ENCODE assay signal across 8 cellular contexts in the genomic region with DNA sequence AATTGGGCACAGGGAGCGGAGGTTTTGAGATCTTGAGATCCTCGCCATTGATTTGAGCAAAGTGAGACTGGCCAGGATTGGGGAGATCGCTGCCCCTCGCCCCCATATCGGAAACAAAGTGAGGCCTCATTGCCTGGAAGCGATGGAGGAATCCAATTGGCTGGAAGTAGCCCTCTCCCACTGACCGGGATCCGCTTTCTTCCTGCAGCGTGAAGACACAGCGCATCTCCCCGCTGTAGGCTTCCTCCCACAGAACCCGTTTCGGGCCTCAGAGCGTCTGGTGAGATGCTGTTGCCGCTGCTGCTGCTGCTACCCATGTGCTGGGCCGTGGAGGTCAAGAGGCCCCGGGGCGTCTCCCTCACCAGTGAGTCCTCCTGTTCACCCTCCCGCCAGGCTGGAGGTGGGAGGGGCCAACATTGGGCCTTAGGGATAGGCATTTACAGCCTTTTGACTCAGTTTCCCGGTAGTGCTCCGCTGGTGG. TPM values are rescaled to one million over a fixed set of nuclear protein-coding genes. Genes with fewer than 3 reads are reported as not detected.
DNase-seq lines count a peak whose midpoint lies in the region; ATAC-seq, FAIRE-seq and TF ChIP-seq lines count a peak whose summit lies in the region.

No MANE protein-coding gene starts in this region.

- H2AFZ ChIP-seq in ACC112 (ENCODE audit: low read length, unreplicated experiment) = peak overlapping the region; percentile 85

- H3K4me3 Mint-ChIP-seq in activated CD8-positive, alpha-beta T cell treated with anti-CD3 and anti-CD28 coated beads for 36 hours = peak overlapping the region; percentile 100

- peaks cover 25% of the 10 kb centered on the region for H3K36me3 Mint-ChIP-seq in activated CD8-positive, alpha-beta T cell treated with anti-CD3 and anti-CD28 coated beads for 36 hours (ENCODE audit: low read depth)

- WGBS in small intestine, 3 donors = 1 to 2% (median 1%) methylated on average over 21 of the region's 21 CpGs

- ATAC-seq in GM21515 (IDR thresholded peaks at IDR 0.05; ENCODE audit: unreplicated experiment) (peak; percentile 1), GM19351 (IDR thresholded peaks at IDR 0.05; ENCODE audit: unreplicated experiment) (no peak), HG03108 (IDR thresholded peaks at IDR 0.05; ENCODE audit: unreplicated experiment) (no peak)
- ATAC-seq in activated CD8-positive, alpha-beta T cell treated with anti-CD3 and anti-CD28 coated beads for 36 hours = no peak

- H3K9me3 ChIP-seq in right atrium auricular region = no peaks in the 10 kb centered on the region
- no peaks in the 10 kb centered on the region for H3K9me3 ChIP-seq in small intestine (ENCODE audit: control insufficient read depth, low read depth)

- POLR2A ChIA-PET in activated CD8-positive, alpha-beta T cell treated with anti-CD3 and anti-CD28 coated beads for 36 hours (lab: Charles Lee) = interaction anchor here (0.6 to 3.0 kb wide), 6 partner anchors 11 to 61 kb away, joined by 3 to 8 read pairs (median 4); a partner anchor contains a TSS

- H3K79me2 ChIP-seq in ACC112 (ENCODE audit: control insufficient read depth, insufficient read depth, low read length, unreplicated experiment) = peaks cover 20% of the 10 kb centered on the region

- peak overlapping the region; percentile 74 for H3K27ac ChIP-seq in ACC112 (ENCODE audit: low read depth, low read length)
- H3K27ac ChIP-seq in right atrium auricular region = peak overlapping the region; percentile 60 to 63
- H3K27ac ChIP-seq in small intestine (ENCODE audit: low read depth in 1 of 2, low read length in 1 of 2) = peak overlapping the region; percentile 49 to 91

- no peak for TF ChIP-seq CTCF in activated CD8-positive, alpha-beta T cell treated with anti-CD3 and anti-CD28 coated beads for 36 hours (IDR thresholded peaks at IDR 0.05)
- no peak for TF ChIP-seq CTCF in right atrium auricular region (IDR thresholded peaks at IDR 0.05)

- CTCF ChIA-PET in activated CD8-positive, alpha-beta T cell treated with anti-CD3 and anti-CD28 coated beads for 36 hours (lab: Charles Lee) = interaction anchor here (0.6 to 3.8 kb wide), 10 partner anchors 10 to 90 kb away, joined by 3 to 17 read pairs (median 6); a partner anchor contains a TSS

- no peak for FAIRE-seq in small intestine (lab: Jason Lieb, UNC)

- H3K4me1 ChIP-seq in ACC112 (ENCODE audit: control insufficient read depth, insufficient read depth, low read length, unreplicated experiment) (peaks cover 10% of the 10 kb centered on the region), right atrium auricular region (peaks cover 0 to 18% of the 10 kb centered on the region in 2 donors), small intestine (ENCODE audit: control insufficient read depth in 2 of 2, insufficient read depth in 1 of 2, low read depth in 1 of 2, low read length in 1 of 2) (no peaks in the 10 kb centered on the region)

- no peaks in the 10 kb centered on the region for H3K27me3 Mint-ChIP-seq in activated CD8-positive, alpha-beta T cell treated with anti-CD3 and anti-CD28 coated beads for 36 hours

- intact Hi-C loops in activated CD8-positive, alpha-beta T cell treated with anti-CD3 and anti-CD28 coated beads for 36 hours (cut with micrococcal nuclease) = no loop called here

- peaks cover 18% of the 10 kb centered on the region for H3K4me1 Mint-ChIP-seq in activated CD8-positive, alpha-beta T cell treated with anti-CD3 and anti-CD28 coated beads for 36 hours (ENCODE audit: low read depth)

- H3K36me3 ChIP-seq in ACC112 (ENCODE audit: insufficient read depth, low read length) (no peaks in the 10 kb centered on the region), right atrium auricular region (peaks cover 27% of the 10 kb centered on the region), small intestine (ENCODE audit: control insufficient read depth in 2 of 2, insufficient read depth in 2 of 2, low read length in 2 of 2) (peaks cover 0 to 9% of the 10 kb centered on the region in 2 donors)

- no peaks in the 10 kb centered on the region for H3K9me3 Mint-ChIP-seq in activated CD8-positive, alpha-beta T cell treated with anti-CD3 and anti-CD28 coated beads for 36 hours

- no peaks in the 10 kb centered on the region for H3K27me3 ChIP-seq in ACC112 (ENCODE audit: insufficient read depth, low read length)
- no peaks in the 10 kb centered on the region for H3K27me3 ChIP-seq in right atrium auricular region
- no peaks in the 10 kb centered on the region for H3K27me3 ChIP-seq in small intestine (ENCODE audit: control insufficient read depth in 2 of 2, insufficient read depth in 2 of 2, low read length in 2 of 2)

- H3K4me3 ChIP-seq in ACC112 (ENCODE audit: low read depth, low read length) = peak overlapping the region; percentile 99
- H3K4me3 ChIP-seq in right atrium auricular region = peak overlapping the region; percentile 78 to 88
- peak overlapping the region; percentile 51 to 68 for H3K4me3 ChIP-seq in small intestine (ENCODE audit: low read depth in 1 of 2, low read length in 2 of 2)

- peak; percentile 40 for DNase-seq in activated CD8-positive, alpha-beta T cell treated with anti-CD3 and anti-CD28 coated beads for 36 hours
- DNase-seq in right atrium auricular region (ENCODE audit: low spot score) (no peak), small intestine (peak; percentile 39), NCI-H2171 treated with DMSO at 0.1 percent for 48 hours (lab: John Stamatoyannopoulos, UW) (no peak)

- peak overlapping the region; percentile 97 for H3K27ac Mint-ChIP-seq in activated CD8-positive, alpha-beta T cell treated with anti-CD3 and anti-CD28 coated beads for 36 hours

RNA-seq across cellular contexts. Expression of a gene that starts 0.4 kb away (rescaled TPM):
- total RNA-seq in activated CD8-positive, alpha-beta T cell treated with anti-CD3 and anti-CD28 coated beads for 36 hours = 100 to 1,000 TPM; 207 to 211 TPM
- 10 to 100 TPM; 78.0 to 82.8 TPM for total RNA-seq in right atrium auricular region
- 100 to 1,000 TPM; 118 to 200 (median 119) TPM for polyA plus RNA-seq in small intestine

RNA-seq across cellular contexts. Expression of a gene that starts 1.0 kb away (rescaled TPM):
- total RNA-seq in activated CD8-positive, alpha-beta T cell treated with anti-CD3 and anti-CD28 coated beads for 36 hours = under 1 TPM; 0.47 to 0.70 TPM
- total RNA-seq in right atrium auricular region = under 1 TPM; 0.22 to 0.59 TPM
- polyA plus RNA-seq in small intestine = under 1 TPM in 1 of 3 donors, not detected in 2; 0.30 TPM

RNA-seq across cellular contexts. Expression of a gene that starts 16.8 kb away (rescaled TPM):
- not detected for total RNA-seq in activated CD8-positive, alpha-beta T cell treated with anti-CD3 and anti-CD28 coated beads for 36 hours
- total RNA-seq in right atrium auricular region = 1 to 10 TPM; 7.4 to 8.4 TPM
- polyA plus RNA-seq in small intestine = 1 to 10 TPM in 2 of 3 donors, not detected in 1; 1.1 to 1.5 TPM

RNA-seq across cellular contexts. Expression of a gene that starts 45.0 kb away (rescaled TPM):
- total RNA-seq in activated CD8-positive, alpha-beta T cell treated with anti-CD3 and anti-CD28 coated beads for 36 hours = not detected
- total RNA-seq in right atrium auricular region = not detected
- 1 to 10 TPM in 1 of 3 donors, under 1 TPM in 2; 0.45 to 2.1 (median 0.81) TPM for polyA plus RNA-seq in small intestine

RNA-seq across cellular contexts. Expression of a gene that starts 51.8 kb away (rescaled TPM):
- total RNA-seq in activated CD8-positive, alpha-beta T cell treated with anti-CD3 and anti-CD28 coated beads for 36 hours = 1 to 10 TPM; 7.0 to 9.8 TPM
- 1 to 10 TPM; 5.9 to 10.0 TPM for total RNA-seq in right atrium auricular region
- polyA plus RNA-seq in small intestine = 1 to 10 TPM in 2 of 3 donors, under 1 TPM in 1; 0.45 to 2.7 (median 1.4) TPM

Comparison
In these comparisons a context has a peak if more than half of its experiments do, and no peak if none do; other contexts are left out.
1. DNase-seq: peak in activated CD8-positive, alpha-beta T cell treated with anti-CD3 and anti-CD28 coated beads for 36 hours (single experiment) and small intestine (single experiment); none in right atrium auricular region (single experiment) and NCI-H2171 treated with DMSO at 0.1 percent for 48 hours (single experiment).
2. RNA of a gene that starts 16.8 kb away (total RNA-seq): 7.4 to 8.4 TPM in right atrium auricular region; not detected in activated CD8-positive, alpha-beta T cell treated with anti-CD3 and anti-CD28 coated beads for 36 hours; every median in the first group is over 4 times any median in the second.
3. Peak in every context shown above with its lines, with median percentiles within 50 percentile points of each other: H3K27ac ChIP-seq and H3K4me3 ChIP-seq.